19 cellular contexts compared by ENCODE assay signal in genomic region chr2:107312240-107312639, GRCh38.
DNase-seq lines count a peak whose midpoint lies in the region; ATAC-seq and TF ChIP-seq lines count a peak whose summit lies in the region.
"Had no signal": no experiment of that assay in that cellular context is flagged by ENCODE, and none has a peak within 500 bp of the region (broad histone marks: within the 10 kb centered on the region; RNA-seq: fewer than 3 reads in every experiment).

No MANE protein-coding gene starts in this region.

- DNase-seq in DMS 273 (lab: John Stamatoyannopoulos, UW; ENCODE audit: unreplicated experiment), result peak; percentile 11
- DNase-seq in DMS 273 treated with DMSO at 0.1 percent for 48 hours (lab: John Stamatoyannopoulos, UW), result no peak
- peak; percentile 71 for DNase-seq in NCI-H1694 (lab: John Stamatoyannopoulos, UW)
- peak; percentile 90 for DNase-seq in SK-N-DZ (ENCODE audit: low spot score)
- DNase-seq in NCI-H1105 (lab: John Stamatoyannopoulos, UW), result no peak
- DNase-seq in DMS79 treated with DMSO at 0.1 percent for 48 hours (lab: John Stamatoyannopoulos, UW), result no peak
- DNase-seq: AML-193; C1 segment of cervical spinal cord; CD4-positive, alpha-beta memory T cell; CD4-positive, CD25-positive, alpha-beta regulatory T cell; CD8-positive, alpha-beta memory T cell; COR-L47; DMS153; DMS53; DMS79; GF-D8 had no signal

- ATAC-seq in SK-N-SH treated with all-trans-retinoic acid at 6 μM for 48 hours (no peak; the same call in 2 of the 3 replicates), GM19023 (IDR thresholded peaks at IDR 0.05; ENCODE audit: unreplicated experiment) (no peak)
- ATAC-seq: A549 had no signal

TF ChIP-seq in SK-N-SH treated with all-trans-retinoic acid at 6 μM for 48 hours, 23 proteins besides CTCF, POLR2A, EP300 and RAD21:
- 0 out of 2 replicates have a peak, but pooled peaks have one; percentile 15 for TF ChIP-seq TOX (CRISPR knock-in tag; IDR thresholded peaks at IDR 0.05; ENCODE audit: borderline replicate concordance)
- no peak for TF ChIP-seq ZNF565 (CRISPR knock-in tag; conservative IDR thresholded peaks at IDR 0.05; ENCODE audit: low read depth)
- peak; percentile 71 for TF ChIP-seq TCF4 (CRISPR knock-in tag; IDR thresholded peaks at IDR 0.05; ENCODE audit: borderline replicate concordance)
- TF ChIP-seq TSHZ2 (CRISPR knock-in tag; IDR thresholded peaks at IDR 0.05), result peak; percentile 77
- no peak for TF ChIP-seq RARB (CRISPR knock-in tag; IDR thresholded peaks at IDR 0.05)
- peak; percentile 49 for TF ChIP-seq ISL1 (CRISPR knock-in tag; IDR thresholded peaks at IDR 0.05)
- TF ChIP-seq ZNF70 (CRISPR knock-in tag; IDR thresholded peaks at IDR 0.05), result no peak

Comparison
In these comparisons a context has a peak if more than half of its experiments do, and no peak if none do; other contexts are left out.
1. DNase-seq: peak in DMS 273 (single experiment), NCI-H1694 (single experiment) and SK-N-DZ (single experiment); none in DMS 273 treated with DMSO at 0.1 percent for 48 hours (single experiment), NCI-H1105 (single experiment) and DMS79 treated with DMSO at 0.1 percent for 48 hours (single experiment).